In the genomic region with DNA sequence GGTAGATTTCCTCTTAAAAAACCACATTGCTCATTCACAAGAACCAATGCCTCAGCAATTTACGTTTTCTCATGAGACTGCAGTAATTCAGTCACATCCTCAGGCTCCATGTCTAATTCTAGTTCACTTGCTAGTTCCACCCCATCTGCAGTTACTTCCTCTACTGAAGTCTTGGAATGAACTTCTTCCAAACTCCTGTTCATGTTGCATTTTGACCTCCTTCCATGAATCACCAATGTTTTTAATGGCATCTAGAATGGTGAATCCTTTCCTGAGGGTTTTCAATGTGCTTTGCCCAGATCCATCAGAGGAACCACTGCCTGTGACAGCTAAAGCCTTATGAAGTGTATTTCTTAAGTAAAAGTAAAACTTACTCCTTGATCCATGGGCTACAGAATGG, we compare ENCODE assay signal across 28 cellular contexts. TPM values are rescaled to one million over a fixed set of nuclear protein-coding genes. Genes with fewer than 3 reads are reported as not detected.
"Had no signal": no experiment of that assay in that cellular context is flagged by ENCODE, and none has a peak within 500 bp of the region (broad histone marks: within the 10 kb centered on the region; RNA-seq: fewer than 3 reads in every experiment).

No MANE protein-coding gene starts in this region.

- H3K36me3 ChIP-seq: breast epithelium had no signal

- DNase-seq: activated CD4-positive, alpha-beta T cell treated with anti-CD3 and anti-CD28 coated beads, Interleukin-2, amount 10 ng/mL, durations not matched to agents 24 days and 14 days; activated CD4-positive, alpha-beta T cell treated with anti-CD3 and anti-CD28 coated beads, Interleukin-2, amount 50 U/mL, for 4 hours; activated CD8-positive, alpha-beta T cell treated with anti-CD3 and anti-CD28 coated beads for 36 hours; activated gamma-delta T cell treated with Interleukin-2 at 50 U/mL for 16 hours; activated naive CD4-positive, alpha-beta T cell treated with anti-CD3 and anti-CD28 coated beads for 36 hours; activated T-cell treated with anti-CD3 and anti-CD28 coated beads for 4 hours; activated T-cell treated with anti-CD3 and anti-CD28 coated beads, Interleukin-2, amount 50 U/mL, for 4 hours; adrenal gland; body of pancreas; MM.1S; MV-4-11; NCI-H1092; NCI-H1436 treated with DMSO at 0.1 percent for 48 hours; NCI-H1694 treated with DMSO at 0.1 percent for 48 hours; NCI-H2029; NCI-H345; NCI-H524 treated with DMSO at 0.1 percent for 48 hours; SIG-M5; SW 1271; T-helper 1 cell; T-helper 9 cell; WERI-Rb-1 had no signal

- H3K4me3 ChIP-seq: adrenal gland, body of pancreas, breast epithelium had no signal

- ATAC-seq: activated CD8-positive, alpha-beta T cell treated with anti-CD3 and anti-CD28 coated beads for 36 hours; activated naive CD4-positive, alpha-beta T cell treated with anti-CD3 and anti-CD28 coated beads, Interleukin-2, amount 50 U/mL, for 72 hours; activated T-cell treated with anti-CD3 and anti-CD28 coated beads, Interleukin-2, amount 50 U/mL, for 4 hours; body of pancreas; Right ventricle myocardium inferior had no signal

- H3K27ac ChIP-seq: body of pancreas, breast epithelium, RWPE1, WERI-Rb-1 had no signal

- FAIRE-seq: astrocyte, RCC 7860 had no signal

- H3K27me3 ChIP-seq: adrenal gland, body of pancreas, breast epithelium had no signal

- H3K4me1 ChIP-seq: adrenal gland, body of pancreas, breast epithelium had no signal

RNA-seq across cellular contexts. Expression of a gene that starts 35.9 kb away (rescaled TPM):
- total RNA-seq: body of pancreas had no signal
